Comparison of ENCODE assay signal across 2 cellular contexts in genomic region chr5:76209297-76209696, GRCh38.
TF ChIP-seq lines count a peak whose summit lies in the region.

No MANE protein-coding gene starts in this region.

TF ChIP-seq in A549, 52 proteins besides CTCF, POLR2A, EP300 and RAD21:
- TF ChIP-seq RFX5 (IDR thresholded peaks at IDR 0.05) = no peak
- TF ChIP-seq NPAS2 (CRISPR knock-in tag; IDR thresholded peaks at IDR 0.05; ENCODE audit: borderline replicate concordance) = no peak
- no peak for TF ChIP-seq PBX3 (IDR thresholded peaks at IDR 0.05)
- no peak for TF ChIP-seq MAZ (IDR thresholded peaks at IDR 0.05; ENCODE audit: borderline replicate concordance, low read depth, low read length)
- no peak for TF ChIP-seq MAX (IDR thresholded peaks at IDR 0.05)
- no peak for TF ChIP-seq RARB (CRISPR knock-in tag; IDR thresholded peaks at IDR 0.05)
- no peak for TF ChIP-seq ZC3H11A (IDR thresholded peaks at IDR 0.05)
- no peak for TF ChIP-seq ZFP36 (IDR thresholded peaks at IDR 0.05; ENCODE audit: borderline replicate concordance, partially characterized antibody)

TF ChIP-seq in H1, 55 proteins besides CTCF, POLR2A, EP300 and RAD21:
- no peak for TF ChIP-seq MAX (IDR thresholded peaks at IDR 0.05)
- no peak for TF ChIP-seq SIN3A (conservative IDR thresholded peaks at IDR 0.05 in 1 of 2, IDR thresholded peaks at IDR 0.05 in 1 of 2; ENCODE audit: low read depth in 1 of 2, low read length in 2 of 2)
